1 cellular context compared by ENCODE assay signal in the genomic region with DNA sequence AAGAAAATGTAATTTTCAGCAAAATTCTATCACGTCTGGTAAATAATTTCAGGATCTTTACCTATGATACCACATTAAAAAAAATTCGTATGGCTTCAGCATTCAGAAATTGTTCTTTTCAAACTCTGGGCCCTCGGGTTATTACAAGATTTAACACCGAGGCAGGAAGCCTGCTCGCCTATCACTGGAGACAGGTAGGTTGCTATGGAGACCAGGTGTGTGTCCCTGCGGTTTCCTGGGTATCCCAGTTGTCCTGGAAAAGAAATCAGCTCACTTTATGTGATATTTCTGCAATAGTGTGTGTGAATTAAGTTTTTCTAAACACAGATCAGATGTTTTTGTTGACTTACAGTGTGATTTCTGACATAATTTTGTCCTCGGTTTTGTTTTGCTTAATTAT.
TF ChIP-seq lines count a peak whose summit lies in the region.

No MANE protein-coding gene starts in this region.

TF ChIP-seq in GM23338, 12 proteins besides CTCF, POLR2A, EP300 and RAD21 (continued from another document):
- TF ChIP-seq, protein P1, sequence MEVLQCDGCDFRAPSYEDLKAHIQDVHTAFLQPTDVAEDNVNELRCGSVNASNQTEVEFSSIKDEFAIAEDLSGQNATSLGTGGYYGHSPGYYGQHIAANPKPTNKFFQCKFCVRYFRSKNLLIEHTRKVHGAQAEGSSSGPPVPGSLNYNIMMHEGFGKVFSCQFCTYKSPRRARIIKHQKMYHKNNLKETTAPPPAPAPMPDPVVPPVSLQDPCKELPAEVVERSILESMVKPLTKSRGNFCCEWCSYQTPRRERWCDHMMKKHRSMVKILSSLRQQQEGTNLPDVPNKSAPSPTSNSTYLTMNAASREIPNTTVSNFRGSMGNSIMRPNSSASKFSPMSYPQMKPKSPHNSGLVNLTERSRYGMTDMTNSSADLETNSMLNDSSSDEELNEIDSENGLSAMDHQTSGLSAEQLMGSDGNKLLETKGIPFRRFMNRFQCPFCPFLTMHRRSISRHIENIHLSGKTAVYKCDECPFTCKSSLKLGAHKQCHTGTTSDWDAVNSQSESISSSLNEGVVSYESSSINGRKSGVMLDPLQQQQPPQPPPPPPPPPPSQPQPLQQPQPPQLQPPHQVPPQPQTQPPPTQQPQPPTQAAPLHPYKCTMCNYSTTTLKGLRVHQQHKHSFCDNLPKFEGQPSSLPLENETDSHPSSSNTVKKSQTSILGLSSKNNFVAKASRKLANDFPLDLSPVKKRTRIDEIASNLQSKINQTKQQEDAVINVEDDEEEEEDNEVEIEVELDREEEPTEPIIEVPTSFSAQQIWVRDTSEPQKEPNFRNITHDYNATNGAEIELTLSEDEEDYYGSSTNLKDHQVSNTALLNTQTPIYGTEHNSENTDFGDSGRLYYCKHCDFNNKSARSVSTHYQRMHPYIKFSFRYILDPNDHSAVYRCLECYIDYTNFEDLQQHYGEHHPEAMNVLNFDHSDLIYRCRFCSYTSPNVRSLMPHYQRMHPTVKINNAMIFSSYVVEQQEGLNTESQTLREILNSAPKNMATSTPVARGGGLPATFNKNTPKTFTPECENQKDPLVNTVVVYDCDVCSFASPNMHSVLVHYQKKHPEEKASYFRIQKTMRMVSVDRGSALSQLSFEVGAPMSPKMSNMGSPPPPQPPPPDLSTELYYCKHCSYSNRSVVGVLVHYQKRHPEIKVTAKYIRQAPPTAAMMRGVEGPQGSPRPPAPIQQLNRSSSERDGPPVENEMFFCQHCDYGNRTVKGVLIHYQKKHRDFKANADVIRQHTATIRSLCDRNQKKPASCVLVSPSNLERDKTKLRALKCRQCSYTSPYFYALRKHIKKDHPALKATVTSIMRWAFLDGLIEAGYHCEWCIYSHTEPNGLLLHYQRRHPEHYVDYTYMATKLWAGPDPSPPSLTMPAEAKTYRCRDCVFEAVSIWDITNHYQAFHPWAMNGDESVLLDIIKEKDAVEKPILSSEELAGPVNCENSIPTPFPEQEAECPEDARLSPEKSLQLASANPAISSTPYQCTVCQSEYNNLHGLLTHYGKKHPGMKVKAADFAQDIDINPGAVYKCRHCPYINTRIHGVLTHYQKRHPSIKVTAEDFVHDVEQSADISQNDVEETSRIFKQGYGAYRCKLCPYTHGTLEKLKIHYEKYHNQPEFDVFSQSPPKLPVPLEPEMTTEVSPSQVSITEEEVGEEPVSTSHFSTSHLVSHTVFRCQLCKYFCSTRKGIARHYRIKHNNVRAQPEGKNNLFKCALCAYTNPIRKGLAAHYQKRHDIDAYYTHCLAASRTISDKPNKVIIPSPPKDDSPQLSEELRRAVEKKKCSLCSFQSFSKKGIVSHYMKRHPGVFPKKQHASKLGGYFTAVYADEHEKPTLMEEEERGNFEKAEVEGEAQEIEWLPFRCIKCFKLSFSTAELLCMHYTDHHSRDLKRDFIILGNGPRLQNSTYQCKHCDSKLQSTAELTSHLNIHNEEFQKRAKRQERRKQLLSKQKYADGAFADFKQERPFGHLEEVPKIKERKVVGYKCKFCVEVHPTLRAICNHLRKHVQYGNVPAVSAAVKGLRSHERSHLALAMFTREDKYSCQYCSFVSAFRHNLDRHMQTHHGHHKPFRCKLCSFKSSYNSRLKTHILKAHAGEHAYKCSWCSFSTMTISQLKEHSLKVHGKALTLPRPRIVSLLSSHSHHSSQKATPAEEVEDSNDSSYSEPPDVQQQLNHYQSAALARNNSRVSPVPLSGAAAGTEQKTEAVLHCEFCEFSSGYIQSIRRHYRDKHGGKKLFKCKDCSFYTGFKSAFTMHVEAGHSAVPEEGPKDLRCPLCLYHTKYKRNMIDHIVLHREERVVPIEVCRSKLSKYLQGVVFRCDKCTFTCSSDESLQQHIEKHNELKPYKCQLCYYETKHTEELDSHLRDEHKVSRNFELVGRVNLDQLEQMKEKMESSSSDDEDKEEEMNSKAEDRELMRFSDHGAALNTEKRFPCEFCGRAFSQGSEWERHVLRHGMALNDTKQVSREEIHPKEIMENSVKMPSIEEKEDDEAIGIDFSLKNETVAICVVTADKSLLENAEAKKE (CRISPR knock-in tag; IDR thresholded peaks at IDR 0.05), result no peak
- no peak for TF ChIP-seq EZH2 (IDR thresholded peaks at IDR 0.05; ENCODE audit: low read depth, unreplicated experiment)
- no peak for TF ChIP-seq POLR2AphosphoS5 (IDR thresholded peaks at IDR 0.05; ENCODE audit: low read depth)
- no peak for TF ChIP-seq NANOG (IDR thresholded peaks at IDR 0.05; ENCODE audit: borderline replicate concordance)
- TF ChIP-seq STAT1 (IDR thresholded peaks at IDR 0.05; ENCODE audit: unreplicated experiment), result no peak
- no peak for TF ChIP-seq ZNF114 (CRISPR knock-in tag; IDR thresholded peaks at IDR 0.05)
- no peak for TF ChIP-seq REST (IDR thresholded peaks at IDR 0.05; ENCODE audit: unreplicated experiment)
- TF ChIP-seq, protein P2, sequence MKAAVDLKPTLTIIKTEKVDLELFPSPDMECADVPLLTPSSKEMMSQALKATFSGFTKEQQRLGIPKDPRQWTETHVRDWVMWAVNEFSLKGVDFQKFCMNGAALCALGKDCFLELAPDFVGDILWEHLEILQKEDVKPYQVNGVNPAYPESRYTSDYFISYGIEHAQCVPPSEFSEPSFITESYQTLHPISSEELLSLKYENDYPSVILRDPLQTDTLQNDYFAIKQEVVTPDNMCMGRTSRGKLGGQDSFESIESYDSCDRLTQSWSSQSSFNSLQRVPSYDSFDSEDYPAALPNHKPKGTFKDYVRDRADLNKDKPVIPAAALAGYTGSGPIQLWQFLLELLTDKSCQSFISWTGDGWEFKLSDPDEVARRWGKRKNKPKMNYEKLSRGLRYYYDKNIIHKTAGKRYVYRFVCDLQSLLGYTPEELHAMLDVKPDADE (IDR thresholded peaks at IDR 0.05), result no peak
- no peak for TF ChIP-seq ZNF331 (CRISPR knock-in tag; IDR thresholded peaks at IDR 0.05; ENCODE audit: low read depth)
- no peak for TF ChIP-seq JUNB (IDR thresholded peaks at IDR 0.05; ENCODE audit: unreplicated experiment)
- TF ChIP-seq CREB1 (CRISPR knock-in tag; IDR thresholded peaks at IDR 0.05; ENCODE audit: low read depth), result no peak
